In genomic region chr13:79196366-79196765, GRCh38 we compare ENCODE assay signal across 18 cellular contexts.
"Had no signal": no experiment of that assay in that cellular context is flagged by ENCODE, and none has a peak within 500 bp of the region (broad histone marks: within the 10 kb centered on the region; RNA-seq: fewer than 3 reads in every experiment).

No MANE protein-coding gene starts in this region.

- H3K9me3 ChIP-seq: left lung, ovary, SJSA1, stomach, testis, upper lobe of right lung had no signal

- H3K4me1 ChIP-seq: left lung, SJSA1, stomach, upper lobe of right lung had no signal

- H3K4me1 Mint-ChIP-seq: brain had no signal

- H3K4me3 ChIP-seq: left lung, ovary, SJSA1, stomach, testis, upper lobe of right lung had no signal

- H3K27me3 ChIP-seq: left lung, ovary, SJSA1, stomach, testis, upper lobe of right lung had no signal

- H3K27me3 Mint-ChIP-seq: brain had no signal

- H3K4me3 Mint-ChIP-seq: activated naive CD4-positive, alpha-beta T cell treated with anti-CD3 and anti-CD28 coated beads, Interleukin-2, amount 10 ng/mL, durations not matched to agents 7 days and 5 days; brain had no signal

- H3K9me3 Mint-ChIP-seq: activated naive CD4-positive, alpha-beta T cell treated with anti-CD3 and anti-CD28 coated beads, Interleukin-2, amount 10 ng/mL, durations not matched to agents 7 days and 5 days; brain had no signal

- H3K36me3 ChIP-seq: left lung, ovary, SJSA1, stomach, upper lobe of right lung had no signal

- DNase-seq: activated CD4-positive, CD25-positive, alpha-beta regulatory T cell; activated naive CD4-positive, alpha-beta T cell treated with anti-CD3 and anti-CD28 coated beads, Interleukin-2, amount 10 ng/mL, durations not matched to agents 7 days and 5 days; amygdala; cerebellar nuclear complex; effector CD8-positive, alpha-beta T cell; foreskin fibroblast; hippocampal formation; kidney; left lung; naive B cell; ovary; stomach; SW 1271; testis; upper lobe of right lung had no signal

- H3K27ac ChIP-seq: left lung, ovary, SJSA1, stomach, upper lobe of right lung had no signal

- H3K27ac Mint-ChIP-seq: activated naive CD4-positive, alpha-beta T cell treated with anti-CD3 and anti-CD28 coated beads, Interleukin-2, amount 10 ng/mL, durations not matched to agents 7 days and 5 days; brain had no signal

- ATAC-seq: left lung, sciatic nerve, upper lobe of right lung had no signal

- H3K36me3 Mint-ChIP-seq: brain had no signal
